Comparison of ENCODE assay signal across 1 cellular context in genomic region chr17:47240806-47241205, GRCh38.
TF ChIP-seq lines count a peak whose summit lies in the region.

No MANE protein-coding gene starts in this region.

TF ChIP-seq in HCT116, 20 proteins besides CTCF, POLR2A, EP300 and RAD21:
- no peak for TF ChIP-seq CEBPB (IDR thresholded peaks at IDR 0.05; ENCODE audit: low read depth)
- no peak for TF ChIP-seq SIN3A (IDR thresholded peaks at IDR 0.05; ENCODE audit: low read depth)
- no peak for TF ChIP-seq EGR1 (IDR thresholded peaks at IDR 0.05; ENCODE audit: low read depth)
- TF ChIP-seq ZNF274 (IDR thresholded peaks at IDR 0.05; ENCODE audit: low read depth, low read length) = no peak
- TF ChIP-seq MAX (IDR thresholded peaks at IDR 0.05) = no peak
